Comparison of ENCODE assay signal across 3 cellular contexts in genomic region chr11:86514453-86514852, GRCh38.
TF ChIP-seq lines count a peak whose summit lies in the region.

No MANE protein-coding gene starts in this region.

TF ChIP-seq in A549, 52 proteins besides CTCF, POLR2A, EP300 and RAD21 (continued from another document):
- TF ChIP-seq CHD4 (IDR thresholded peaks at IDR 0.05; ENCODE audit: borderline replicate concordance) (no peak), MAZ (IDR thresholded peaks at IDR 0.05; ENCODE audit: borderline replicate concordance, low read depth, low read length) (no peak), TP53 (CRISPR knock-in tag; IDR thresholded peaks at IDR 0.05) (no peak), KDM5A (IDR thresholded peaks at IDR 0.05) (no peak)
- TF ChIP-seq, protein P1, sequence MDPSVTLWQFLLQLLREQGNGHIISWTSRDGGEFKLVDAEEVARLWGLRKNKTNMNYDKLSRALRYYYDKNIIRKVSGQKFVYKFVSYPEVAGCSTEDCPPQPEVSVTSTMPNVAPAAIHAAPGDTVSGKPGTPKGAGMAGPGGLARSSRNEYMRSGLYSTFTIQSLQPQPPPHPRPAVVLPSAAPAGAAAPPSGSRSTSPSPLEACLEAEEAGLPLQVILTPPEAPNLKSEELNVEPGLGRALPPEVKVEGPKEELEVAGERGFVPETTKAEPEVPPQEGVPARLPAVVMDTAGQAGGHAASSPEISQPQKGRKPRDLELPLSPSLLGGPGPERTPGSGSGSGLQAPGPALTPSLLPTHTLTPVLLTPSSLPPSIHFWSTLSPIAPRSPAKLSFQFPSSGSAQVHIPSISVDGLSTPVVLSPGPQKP (IDR thresholded peaks at IDR 0.05; ENCODE audit: low read depth, low read length) = no peak
- TF ChIP-seq, protein P2, sequence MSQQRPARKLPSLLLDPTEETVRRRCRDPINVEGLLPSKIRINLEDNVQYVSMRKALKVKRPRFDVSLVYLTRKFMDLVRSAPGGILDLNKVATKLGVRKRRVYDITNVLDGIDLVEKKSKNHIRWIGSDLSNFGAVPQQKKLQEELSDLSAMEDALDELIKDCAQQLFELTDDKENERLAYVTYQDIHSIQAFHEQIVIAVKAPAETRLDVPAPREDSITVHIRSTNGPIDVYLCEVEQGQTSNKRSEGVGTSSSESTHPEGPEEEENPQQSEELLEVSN (IDR thresholded peaks at IDR 0.05; ENCODE audit: borderline replicate concordance, low read depth) = no peak
TF ChIP-seq in A549: peak in this region for 0.

TF ChIP-seq in GM12878, 131 proteins besides CTCF, POLR2A, EP300 and RAD21 (continued from another document):
- no peak for TF ChIP-seq ZBTB40 (IDR thresholded peaks at IDR 0.05; ENCODE audit: borderline replicate concordance)
- no peak for TF ChIP-seq ZZZ3 (IDR thresholded peaks at IDR 0.05; ENCODE audit: control insufficient read depth, insufficient read length, low read depth)
TF ChIP-seq in GM12878: peak in this region for 1.

TF ChIP-seq in SK-N-SH treated with all-trans-retinoic acid at 6 μM for 48 hours, 23 proteins besides CTCF, POLR2A, EP300 and RAD21 (continued from another document):
- no peak for TF ChIP-seq CREB5 (CRISPR knock-in tag; IDR thresholded peaks at IDR 0.05; ENCODE audit: low read depth)
- TF ChIP-seq TSHZ2 (CRISPR knock-in tag; IDR thresholded peaks at IDR 0.05) = no peak
- TF ChIP-seq CSDC2 (CRISPR knock-in tag; IDR thresholded peaks at IDR 0.05) = no peak
- no peak for TF ChIP-seq ZNF70 (CRISPR knock-in tag; IDR thresholded peaks at IDR 0.05)
- no peak for TF ChIP-seq PATZ1 (CRISPR knock-in tag; IDR thresholded peaks at IDR 0.05; ENCODE audit: borderline replicate concordance)
- no peak for TF ChIP-seq ZFP30 (CRISPR knock-in tag; IDR thresholded peaks at IDR 0.05)
- no peak for TF ChIP-seq SNAI2 (CRISPR knock-in tag; IDR thresholded peaks at IDR 0.05)
- TF ChIP-seq ARNTL (CRISPR knock-in tag; IDR thresholded peaks at IDR 0.05; ENCODE audit: borderline replicate concordance, low read depth) = no peak
